Comparison of ENCODE assay signal across 19 cellular contexts in genomic region chr11:73429121-73429740, GRCh38. TPM values are rescaled to one million over a fixed set of nuclear protein-coding genes. Genes with fewer than 3 reads are reported as not detected.
A peak's percentile ranks its signal among the peaks of the same experiment; 100 is the strongest.
DNase-seq lines count a peak whose midpoint lies in the region; ATAC-seq and TF ChIP-seq lines count a peak whose summit lies in the region.
"Had no signal": no experiment of that assay in that cellular context is flagged by ENCODE, and none has a peak within 500 bp of the region (broad histone marks: within the 10 kb centered on the region; RNA-seq: fewer than 3 reads in every experiment).

No MANE protein-coding gene starts in this region.

- in situ Hi-C loops in astrocyte of the cerebellum (cut with HindIII; ENCODE audit: low sequenced_read_pairs): loop anchor here (10.0 kb wide), 1 partner anchor 86 kb away; no protein-coding TSS in a partner anchor

- no peaks in the 10 kb centered on the region for H3K4me1 ChIP-seq in upper lobe of right lung
- H3K4me1 ChIP-seq in uterus: no peaks in the 10 kb centered on the region
- H3K4me1 ChIP-seq in esophagus muscularis mucosa: peaks cover 14 to 32% (median 27%) of the 10 kb centered on the region in 4 donors

- no peak for TF ChIP-seq EP300 in esophagus muscularis mucosa (IDR thresholded peaks at IDR 0.05)

- ATAC-seq in upper lobe of right lung: peak; percentile 30
- no peak for ATAC-seq in HG02642 (IDR thresholded peaks at IDR 0.05; ENCODE audit: poor library complexity, unreplicated experiment)

- WGBS in esophagus muscularis mucosa: 43% methylated on average over 5 of the region's 5 CpGs

- no peak overlapping the region for H3K4me3 Mint-ChIP-seq in activated naive CD4-positive, alpha-beta T cell treated with anti-CD3 and anti-CD28 coated beads, Interleukin-2, amount 50 U/mL, for 24 hours
- H3K4me3 Mint-ChIP-seq: activated naive CD4-positive, alpha-beta T cell treated with anti-CD3 and anti-CD28 coated beads, Interleukin-2, amount 10 ng/mL, durations not matched to agents 7 days and 5 days had no signal

- no peaks in the 10 kb centered on the region for H3K27me3 ChIP-seq in upper lobe of right lung
- H3K27me3 ChIP-seq in uterus: no peaks in the 10 kb centered on the region
- no peaks in the 10 kb centered on the region for H3K27me3 ChIP-seq in esophagus muscularis mucosa

- H3K27ac ChIP-seq in upper lobe of right lung (no peak overlapping the region), uterus (no peak overlapping the region), esophagus muscularis mucosa (replicated peaks in 1 of 4) (peak overlapping the region in 1 of 4 donors; percentile 35)
- H3K27ac ChIP-seq: epithelial cell of prostate, SK-N-MC, WERI-Rb-1 had no signal

- no peak for TF ChIP-seq POLR2A in uterus (IDR thresholded peaks at IDR 0.05)
- no peak for TF ChIP-seq POLR2A in esophagus muscularis mucosa (IDR thresholded peaks at IDR 0.05; ENCODE audit: low read depth)

- TF ChIP-seq CTCF in astrocyte of the cerebellum (IDR thresholded peaks at IDR 0.05; ENCODE audit: low read depth, low read length, missing control alignments) (no peak), fibroblast of pulmonary artery (IDR thresholded peaks at IDR 0.05; ENCODE audit: low read length, missing control alignments) (no peak), upper lobe of right lung (IDR thresholded peaks at IDR 0.05) (no peak), uterus (IDR thresholded peaks at IDR 0.05) (no peak), esophagus muscularis mucosa (IDR thresholded peaks at IDR 0.05) (no peak)

- H3K27ac Mint-ChIP-seq in activated naive CD4-positive, alpha-beta T cell treated with anti-CD3 and anti-CD28 coated beads, Interleukin-2, amount 50 U/mL, for 24 hours: peak overlapping the region; percentile 4
- H3K27ac Mint-ChIP-seq: activated naive CD4-positive, alpha-beta T cell treated with anti-CD3 and anti-CD28 coated beads, Interleukin-2, amount 10 ng/mL, durations not matched to agents 7 days and 5 days had no signal

- H3K4me3 ChIP-seq in astrocyte of the cerebellum (ENCODE audit: low read depth, low read length) (no peak overlapping the region), fibroblast of pulmonary artery (replicated peaks; ENCODE audit: low read depth, low read length) (no peak overlapping the region), upper lobe of right lung (no peak overlapping the region), uterus (no peak overlapping the region), esophagus muscularis mucosa (no peak overlapping the region)
- H3K4me3 ChIP-seq: SK-N-MC had no signal

- no peaks in the 10 kb centered on the region for H3K27me3 Mint-ChIP-seq in activated naive CD4-positive, alpha-beta T cell treated with anti-CD3 and anti-CD28 coated beads, Interleukin-2, amount 50 U/mL, for 24 hours
- H3K27me3 Mint-ChIP-seq: activated naive CD4-positive, alpha-beta T cell treated with anti-CD3 and anti-CD28 coated beads, Interleukin-2, amount 10 ng/mL, durations not matched to agents 7 days and 5 days had no signal

- H3K9me3 Mint-ChIP-seq in activated naive CD4-positive, alpha-beta T cell treated with anti-CD3 and anti-CD28 coated beads, Interleukin-2, amount 50 U/mL, for 24 hours: no peaks in the 10 kb centered on the region
- H3K9me3 Mint-ChIP-seq: activated naive CD4-positive, alpha-beta T cell treated with anti-CD3 and anti-CD28 coated beads, Interleukin-2, amount 10 ng/mL, durations not matched to agents 7 days and 5 days had no signal

- H3K36me3 Mint-ChIP-seq in activated naive CD4-positive, alpha-beta T cell treated with anti-CD3 and anti-CD28 coated beads, Interleukin-2, amount 50 U/mL, for 24 hours: peaks cover 1% of the 10 kb centered on the region
- H3K36me3 Mint-ChIP-seq: activated naive CD4-positive, alpha-beta T cell treated with anti-CD3 and anti-CD28 coated beads, Interleukin-2, amount 10 ng/mL, durations not matched to agents 7 days and 5 days had no signal

- H3K36me3 ChIP-seq in upper lobe of right lung (no peaks in the 10 kb centered on the region), uterus (no peaks in the 10 kb centered on the region), esophagus muscularis mucosa (peaks cover 0 to 14% (median 4%) of the 10 kb centered on the region in 4 donors)

- no peaks in the 10 kb centered on the region for H3K4me1 Mint-ChIP-seq in activated naive CD4-positive, alpha-beta T cell treated with anti-CD3 and anti-CD28 coated beads, Interleukin-2, amount 50 U/mL, for 24 hours
- H3K4me1 Mint-ChIP-seq: activated naive CD4-positive, alpha-beta T cell treated with anti-CD3 and anti-CD28 coated beads, Interleukin-2, amount 10 ng/mL, durations not matched to agents 7 days and 5 days had no signal

- no peak for DNase-seq in activated naive CD4-positive, alpha-beta T cell treated with Interleukin-2 at 50 U/mL for 16 hours
- peak; percentile 33 for DNase-seq in astrocyte of the cerebellum (ENCODE audit: low read depth)
- DNase-seq in fibroblast of pulmonary artery (ENCODE audit: low read depth): peak; percentile 59
- no peak for DNase-seq in upper lobe of right lung
- DNase-seq in uterus: no peak
- no peak for DNase-seq in esophagus muscularis mucosa (ENCODE audit: extremely low spot score)
- DNase-seq: 8988T; activated naive CD4-positive, alpha-beta T cell treated with anti-CD3 and anti-CD28 coated beads, Interleukin-2, amount 10 ng/mL, durations not matched to agents 7 days and 5 days; cerebellar nuclear complex; hypothalamus; KG1; NCI-H1417; NCI-H510A treated with DMSO at 0.1 percent for 48 hours; substantia nigra; WERI-Rb-1 had no signal

- H3K9me3 ChIP-seq in upper lobe of right lung (no peaks in the 10 kb centered on the region), uterus (no peaks in the 10 kb centered on the region), esophagus muscularis mucosa (no peaks in the 10 kb centered on the region)

- intact Hi-C loops in upper lobe of right lung (cut with DNase I) (no loop called here), uterus (cut with DNase I; ENCODE audit: low total_unique reads) (no loop called here), esophagus muscularis mucosa (cut with DNase I) (no loop called here)

RNA-seq across cellular contexts. Expression of gene RELT, which starts 53.0 kb away (rescaled TPM):
- 11.7 TPM for total RNA-seq in upper lobe of right lung
- 1 to 10 TPM in 2 of 4 donors, under 1 TPM in 1, not detected in 1; 0.29 to 5.8 (median 3.3) TPM for total RNA-seq in uterus
- total RNA-seq in esophagus muscularis mucosa: 1 to 10 TPM; 1.2 to 7.8 (median 2.2) TPM

Comparison
In these comparisons a context has a peak if more than half of its experiments do, and no peak if none do; other contexts are left out.
1. DNase-seq: peak in astrocyte of the cerebellum (single experiment) and fibroblast of pulmonary artery (single experiment); none in activated naive CD4-positive, alpha-beta T cell treated with Interleukin-2 at 50 U/mL for 16 hours (single experiment), upper lobe of right lung (single experiment), uterus (0 of 2) and esophagus muscularis mucosa (single experiment).